Comparison of ENCODE assay signal across 8 cellular contexts in genomic region chr10:100433253-100434240, GRCh38. TPM values are rescaled to one million over a fixed set of nuclear protein-coding genes. Genes with fewer than 3 reads are reported as not detected.
DNase-seq lines count a peak whose midpoint lies in the region; ATAC-seq and TF ChIP-seq lines count a peak whose summit lies in the region.

No MANE protein-coding gene starts in this region.

- no peaks in the 10 kb centered on the region for H3K9me3 ChIP-seq in CD8-positive, alpha-beta memory T cell (ENCODE audit: low read length)
- no peaks in the 10 kb centered on the region for H3K9me3 ChIP-seq in Karpas-422 (ENCODE audit: low read length)

- H3K9ac ChIP-seq in Karpas-422 (ENCODE audit: low read length) = no peak overlapping the region

- H3K36me3 Mint-ChIP-seq in CD8-positive, alpha-beta memory T cell = peaks cover 0 to 2% (median 0%) of the 10 kb centered on the region in 3 donors
- no peaks in the 10 kb centered on the region for H3K36me3 Mint-ChIP-seq in naive B cell

- H3K27ac ChIP-seq in CD8-positive, alpha-beta memory T cell (ENCODE audit: low read depth, low read length) = no peak overlapping the region
- H3K27ac ChIP-seq in Karpas-422 (ENCODE audit: low read length) = no peak overlapping the region

- no peaks in the 10 kb centered on the region for H3K9me2 ChIP-seq in Karpas-422 (replicated peaks; ENCODE audit: insufficient read depth, low read length)

- H3K4me1 Mint-ChIP-seq in CD8-positive, alpha-beta memory T cell = peaks cover 0 to 1% (median 0%) of the 10 kb centered on the region in 3 donors
- peaks cover 0 to 4% (median 0%) of the 10 kb centered on the region in 3 donors for H3K4me1 Mint-ChIP-seq in naive B cell

- no peaks in the 10 kb centered on the region for H3K9me3 Mint-ChIP-seq in CD8-positive, alpha-beta memory T cell
- no peaks in the 10 kb centered on the region for H3K9me3 Mint-ChIP-seq in naive B cell

- TF ChIP-seq POLR2A in erythroblast (IDR thresholded peaks at IDR 0.05; ENCODE audit: low read length) = no peak

- no peak overlapping the region for H3K4me3 Mint-ChIP-seq in CD8-positive, alpha-beta memory T cell
- peak overlapping the region in 1 of 8 donors; percentile 22 for H3K4me3 Mint-ChIP-seq in naive B cell

- ATAC-seq in GM21423 (IDR thresholded peaks at IDR 0.05; ENCODE audit: unreplicated experiment) (peak; percentile 87), naive B cell (ENCODE audit: low read depth in 2 of 2) (peak; percentile 92 to 97)

- H3K4me3 ChIP-seq in CD8-positive, alpha-beta memory T cell (ENCODE audit: low read length) = no peak overlapping the region
- H3K4me3 ChIP-seq in Karpas-422 (ENCODE audit: low read length) = no peak overlapping the region

- H3K36me3 ChIP-seq in CD8-positive, alpha-beta memory T cell (ENCODE audit: insufficient read depth, low read length) = no peaks in the 10 kb centered on the region
- H3K36me3 ChIP-seq in Karpas-422 (ENCODE audit: insufficient read depth, low read length) = no peaks in the 10 kb centered on the region

- no peak overlapping the region for H3K4me2 ChIP-seq in Karpas-422 (ENCODE audit: low read depth, low read length, poor library complexity, severe bottlenecking)

- H3K27me3 ChIP-seq in CD8-positive, alpha-beta memory T cell (ENCODE audit: insufficient read depth, low read length, poor library complexity, severe bottlenecking) = no peaks in the 10 kb centered on the region
- no peaks in the 10 kb centered on the region for H3K27me3 ChIP-seq in Karpas-422 (ENCODE audit: low read length)

- H4K20me1 ChIP-seq in Karpas-422 (ENCODE audit: insufficient read depth, low read depth, low read length) = no peaks in the 10 kb centered on the region

- POLR2A ChIA-PET in CD8-positive, alpha-beta memory T cell (lab: Charles Lee) = no interaction called here

- peak; percentile 84 to 94 (median 92) for DNase-seq in CD8-positive, alpha-beta memory T cell
- peak; percentile 99 for DNase-seq in Karpas-422
- peak; percentile 98 for DNase-seq in OCI-M1 (lab: John Stamatoyannopoulos, UW)
- DNase-seq in activated CD8-positive, alpha-beta memory T cell treated with anti-CD3 and anti-CD28 coated beads, Interleukin-2, amount 50 U/mL, for 48 hours = peak; percentile 100
- peak; percentile 91 to 96 for DNase-seq in erythroblast (lab: John Stamatoyannopoulos, UW)
- peak; percentile 86 for DNase-seq in naive B cell
- DNase-seq in stimulated activated CD8-positive, alpha-beta memory T cell treated with anti-CD3 and anti-CD28 coated beads, Interleukin-7, amount 100 ng/mL, for 48 hours (ENCODE audit: extremely low read depth in 1 of 2, low read depth in 1 of 2) = peak; percentile 69 to 89

- CTCF ChIA-PET in CD8-positive, alpha-beta memory T cell (lab: Charles Lee) = interaction anchor here (0.8 to 5.9 kb wide), 18 partner anchors 49 to 119 kb away, joined by 3 to 85 read pairs (median 4); partner anchors contain the start of gene PKD2L1

- 0 out of 2 replicates have a peak overlapping the region, but pooled peaks have one; percentile 63 for H2AFZ ChIP-seq in Karpas-422 (ENCODE audit: low read length)

- peaks cover 0 to 1% of the 10 kb centered on the region in 2 donors for H3K27me3 Mint-ChIP-seq in CD8-positive, alpha-beta memory T cell
- peaks cover 0 to 23% (median 5%) of the 10 kb centered on the region in 3 donors for H3K27me3 Mint-ChIP-seq in naive B cell

- H3K4me1 ChIP-seq in CD8-positive, alpha-beta memory T cell (ENCODE audit: insufficient read depth, low read length) = no peaks in the 10 kb centered on the region
- H3K4me1 ChIP-seq in Karpas-422 (ENCODE audit: low read length) = peaks cover 7% of the 10 kb centered on the region

- H3K79me2 ChIP-seq in Karpas-422 (ENCODE audit: low read length) = no peaks in the 10 kb centered on the region

- no peak overlapping the region for H3K27ac Mint-ChIP-seq in CD8-positive, alpha-beta memory T cell
- H3K27ac Mint-ChIP-seq in naive B cell = peak overlapping the region in 3 of 6 donors; percentile 7 to 44 (median 40)

RNA-seq across cellular contexts. Expression of gene WNT8B, which starts 29.3 kb away (rescaled TPM):
- total RNA-seq in CD8-positive, alpha-beta memory T cell = not detected
- not detected for polyA plus RNA-seq in CD8-positive, alpha-beta memory T cell
- not detected in 2 replicates for total RNA-seq in Karpas-422 (2014; rRNA removed; shearing (Covaris generic); ENCODE audit: low replicate concordance)
- under 1 TPM in 1 of 6 donors, not detected in 5; 0.17 TPM for polyA plus RNA-seq in naive B cell (ENCODE audit: low read depth in 6 of 6)
